ENCODE assay signal across 1 cellular context in genomic region chr2:181891966-181892794, GRCh38.
A peak's percentile ranks its signal among the peaks of the same experiment; 100 is the strongest.
TF ChIP-seq lines count a peak whose summit lies in the region.

No MANE protein-coding gene starts in this region.

TF ChIP-seq in HepG2, 621 proteins besides CTCF, POLR2A, EP300 and RAD21 (continued from another document and continues in another):
- TF ChIP-seq, protein P1, sequence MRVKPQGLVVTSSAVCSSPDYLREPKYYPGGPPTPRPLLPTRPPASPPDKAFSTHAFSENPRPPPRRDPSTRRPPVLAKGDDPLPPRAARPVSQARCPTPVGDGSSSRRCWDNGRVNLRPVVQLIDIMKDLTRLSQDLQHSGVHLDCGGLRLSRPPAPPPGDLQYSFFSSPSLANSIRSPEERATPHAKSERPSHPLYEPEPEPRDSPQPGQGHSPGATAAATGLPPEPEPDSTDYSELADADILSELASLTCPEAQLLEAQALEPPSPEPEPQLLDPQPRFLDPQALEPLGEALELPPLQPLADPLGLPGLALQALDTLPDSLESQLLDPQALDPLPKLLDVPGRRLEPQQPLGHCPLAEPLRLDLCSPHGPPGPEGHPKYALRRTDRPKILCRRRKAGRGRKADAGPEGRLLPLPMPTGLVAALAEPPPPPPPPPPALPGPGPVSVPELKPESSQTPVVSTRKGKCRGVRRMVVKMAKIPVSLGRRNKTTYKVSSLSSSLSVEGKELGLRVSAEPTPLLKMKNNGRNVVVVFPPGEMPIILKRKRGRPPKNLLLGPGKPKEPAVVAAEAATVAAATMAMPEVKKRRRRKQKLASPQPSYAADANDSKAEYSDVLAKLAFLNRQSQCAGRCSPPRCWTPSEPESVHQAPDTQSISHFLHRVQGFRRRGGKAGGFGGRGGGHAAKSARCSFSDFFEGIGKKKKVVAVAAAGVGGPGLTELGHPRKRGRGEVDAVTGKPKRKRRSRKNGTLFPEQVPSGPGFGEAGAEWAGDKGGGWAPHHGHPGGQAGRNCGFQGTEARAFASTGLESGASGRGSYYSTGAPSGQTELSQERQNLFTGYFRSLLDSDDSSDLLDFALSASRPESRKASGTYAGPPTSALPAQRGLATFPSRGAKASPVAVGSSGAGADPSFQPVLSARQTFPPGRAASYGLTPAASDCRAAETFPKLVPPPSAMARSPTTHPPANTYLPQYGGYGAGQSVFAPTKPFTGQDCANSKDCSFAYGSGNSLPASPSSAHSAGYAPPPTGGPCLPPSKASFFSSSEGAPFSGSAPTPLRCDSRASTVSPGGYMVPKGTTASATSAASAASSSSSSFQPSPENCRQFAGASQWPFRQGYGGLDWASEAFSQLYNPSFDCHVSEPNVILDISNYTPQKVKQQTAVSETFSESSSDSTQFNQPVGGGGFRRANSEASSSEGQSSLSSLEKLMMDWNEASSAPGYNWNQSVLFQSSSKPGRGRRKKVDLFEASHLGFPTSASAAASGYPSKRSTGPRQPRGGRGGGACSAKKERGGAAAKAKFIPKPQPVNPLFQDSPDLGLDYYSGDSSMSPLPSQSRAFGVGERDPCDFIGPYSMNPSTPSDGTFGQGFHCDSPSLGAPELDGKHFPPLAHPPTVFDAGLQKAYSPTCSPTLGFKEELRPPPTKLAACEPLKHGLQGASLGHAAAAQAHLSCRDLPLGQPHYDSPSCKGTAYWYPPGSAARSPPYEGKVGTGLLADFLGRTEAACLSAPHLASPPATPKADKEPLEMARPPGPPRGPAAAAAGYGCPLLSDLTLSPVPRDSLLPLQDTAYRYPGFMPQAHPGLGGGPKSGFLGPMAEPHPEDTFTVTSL (CRISPR knock-in tag; IDR thresholded peaks at IDR 0.05; ENCODE audit: borderline replicate concordance): peak; percentile 76; the same call in 1 of the 2 replicates
- TF ChIP-seq MEF2D (CRISPR knock-in tag; IDR thresholded peaks at IDR 0.05) (peak; percentile 81), ZNF891 (CRISPR knock-in tag; IDR thresholded peaks at IDR 0.05) (no peak), ZNF562 (CRISPR knock-in tag; IDR thresholded peaks at IDR 0.05; ENCODE audit: borderline replicate concordance) (peak; percentile 80; the same call in 1 of the 2 replicates), ZNF407 (CRISPR knock-in tag; IDR thresholded peaks at IDR 0.05; ENCODE audit: not compliant biosample characterization) (peak; percentile 100), ZFYVE20 (CRISPR knock-in tag; IDR thresholded peaks at IDR 0.05; ENCODE audit: borderline replicate concordance, low read depth) (peak; percentile 98), HOXA5 (CRISPR knock-in tag; IDR thresholded peaks at IDR 0.05) (peak; percentile 95), RFX5 (IDR thresholded peaks at IDR 0.05; ENCODE audit: low read depth, low read length) (peak; percentile 40; the same call in 1 of the 2 replicates), ZNF660 (CRISPR knock-in tag; IDR thresholded peaks at IDR 0.05; ENCODE audit: borderline replicate concordance, low read depth) (peak; percentile 84; the same call in 1 of the 2 replicates), NR2F1 (CRISPR knock-in tag; IDR thresholded peaks at IDR 0.05) (no peak), ARNT2 (CRISPR knock-in tag; IDR thresholded peaks at IDR 0.05; ENCODE audit: low read depth) (peak; percentile 98), ZNF614 (CRISPR knock-in tag; IDR thresholded peaks at IDR 0.05; ENCODE audit: borderline replicate concordance) (peak; percentile 26; the same call in 1 of the 2 replicates), ZNF792 (CRISPR knock-in tag; IDR thresholded peaks at IDR 0.05) (peak; percentile 86), POGK (CRISPR knock-in tag; conservative IDR thresholded peaks at IDR 0.05) (peak; percentile 83), HMGXB3 (CRISPR knock-in tag; IDR thresholded peaks at IDR 0.05; ENCODE audit: borderline replicate concordance) (peak; percentile 71; the same call in 1 of the 2 replicates), ZNF674 (CRISPR knock-in tag; IDR thresholded peaks at IDR 0.05; ENCODE audit: low read depth) (peak; percentile 49; the same call in 1 of the 2 replicates), HDAC1 (CRISPR knock-in tag; IDR thresholded peaks at IDR 0.05) (peak; percentile 76), HHEX (CRISPR knock-in tag; IDR thresholded peaks at IDR 0.05) (0 out of 2 replicates have a peak, but pooled peaks have one; percentile 29), ZZZ3 (CRISPR knock-in tag; IDR thresholded peaks at IDR 0.05; ENCODE audit: borderline replicate concordance) (peak; percentile 72), PITX1 (CRISPR knock-in tag; IDR thresholded peaks at IDR 0.05) (peak; percentile 78), ZNF704 (CRISPR knock-in tag; IDR thresholded peaks at IDR 0.05; ENCODE audit: borderline replicate concordance) (peak; percentile 99), MEIS2 (CRISPR knock-in tag; IDR thresholded peaks at IDR 0.05) (no peak; the same call in 1 of the 2 replicates), DMAP1 (CRISPR knock-in tag; IDR thresholded peaks at IDR 0.05) (peak; percentile 88), KLF13 (CRISPR knock-in tag; IDR thresholded peaks at IDR 0.05) (no peak), E2F5 (CRISPR knock-in tag; conservative IDR thresholded peaks at IDR 0.05) (peak; percentile 73; the same call in 1 of the 2 replicates), ZNF337 (CRISPR knock-in tag; IDR thresholded peaks at IDR 0.05; ENCODE audit: borderline replicate concordance, low read depth) (peak; percentile 87), ZBTB37 (CRISPR knock-in tag; IDR thresholded peaks at IDR 0.05) (peak; percentile 35; the same call in 1 of the 2 replicates), JARID2 (CRISPR knock-in tag; IDR thresholded peaks at IDR 0.05; ENCODE audit: insufficient replicate concordance) (peak; percentile 63), RBAK (CRISPR knock-in tag; IDR thresholded peaks at IDR 0.05) (0 out of 2 replicates have a peak, but pooled peaks have one; percentile 26)
- TF ChIP-seq, protein P2, sequence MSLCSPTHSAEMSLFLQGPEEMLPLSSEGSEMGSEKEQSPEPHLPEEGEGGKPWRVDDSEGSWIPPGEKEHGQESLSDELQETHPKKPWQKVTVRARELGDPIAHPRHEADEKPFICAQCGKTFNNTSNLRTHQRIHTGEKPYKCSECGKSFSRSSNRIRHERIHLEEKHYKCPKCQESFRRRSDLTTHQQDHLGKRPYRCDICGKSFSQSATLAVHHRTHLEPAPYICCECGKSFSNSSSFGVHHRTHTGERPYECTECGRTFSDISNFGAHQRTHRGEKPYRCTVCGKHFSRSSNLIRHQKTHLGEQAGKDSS (CRISPR knock-in tag; IDR thresholded peaks at IDR 0.05; ENCODE audit: borderline replicate concordance, low read depth): peak; percentile 88
